8 cellular contexts compared by ENCODE assay signal in the genomic region with DNA sequence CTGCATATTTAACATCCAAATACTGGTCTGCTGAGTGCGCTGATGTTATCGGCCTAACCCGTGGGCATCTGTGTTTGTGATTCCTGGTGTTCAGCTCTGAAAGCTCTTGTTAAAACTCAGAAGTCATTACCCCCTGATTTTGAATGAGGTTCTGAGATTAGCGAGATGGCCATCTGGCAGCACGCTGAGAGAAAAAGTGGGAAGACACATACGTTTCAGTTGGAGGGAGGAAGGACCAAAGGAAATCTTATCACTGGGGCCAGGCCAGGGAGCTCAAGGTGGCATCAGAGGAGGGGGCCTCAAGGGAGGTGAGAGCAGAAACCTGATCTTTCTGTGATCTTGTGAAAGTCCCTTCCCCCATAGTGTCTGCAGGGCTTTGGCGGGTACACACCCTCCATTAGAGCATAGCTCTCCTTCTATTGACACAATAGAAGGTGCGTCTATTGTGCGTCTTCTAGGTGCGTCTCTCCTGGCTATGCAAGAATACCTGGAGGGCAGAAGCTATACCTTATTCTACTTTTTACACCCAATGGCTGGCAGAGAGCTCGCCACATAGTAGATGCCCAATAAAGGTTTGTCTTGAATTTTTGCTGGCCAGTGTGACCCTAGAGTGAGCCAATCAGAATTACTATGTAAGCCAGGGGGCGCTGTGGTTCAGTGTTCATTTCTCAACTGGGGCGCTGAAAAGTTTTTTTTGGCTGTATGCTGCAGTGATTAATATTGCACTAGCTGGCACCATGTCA.
A peak's percentile ranks its signal among the peaks of the same experiment; 100 is the strongest.
DNase-seq lines count a peak whose midpoint lies in the region; ATAC-seq and TF ChIP-seq lines count a peak whose summit lies in the region.

No MANE protein-coding gene starts in this region.

- H3K4me1 Mint-ChIP-seq in activated CD4-positive, alpha-beta T cell treated with anti-CD3 and anti-CD28 coated beads, Interleukin-2, amount 10 ng/mL, durations not matched to agents 7 days and 5 days: no peaks in the 10 kb centered on the region

- ATAC-seq in GM21423 (IDR thresholded peaks at IDR 0.05; ENCODE audit: unreplicated experiment): no peak

- H3K79me2 ChIP-seq in KMS-11 (ENCODE audit: insufficient read depth, low read depth): no peaks in the 10 kb centered on the region

- no peak overlapping the region for H3K9ac ChIP-seq in KMS-11

- H3K4me3 ChIP-seq in KMS-11 (IDR thresholded peaks at IDR 0.05; ENCODE audit: insufficient read depth, low read depth, low read length): no peak overlapping the region
- H3K4me3 ChIP-seq in neutrophil (ENCODE audit: low read depth in 1 of 2, low read length in 1 of 2): no peak overlapping the region

- CTCF ChIA-PET in activated CD4-positive, alpha-beta T cell treated with anti-CD3 and anti-CD28 coated beads, Interleukin-2, amount 10 ng/mL, durations not matched to agents 7 days and 5 days (lab: Charles Lee): interaction anchor here (0.7 to 2.4 kb wide), 20 partner anchors 8 to 790 kb away, joined by 3 to 27 read pairs (median 3); no protein-coding TSS in a partner anchor

- H2AFZ ChIP-seq in KMS-11 (ENCODE audit: low read depth): no peak overlapping the region

- H3K4me1 ChIP-seq in KMS-11 (ENCODE audit: low read depth, poor library complexity, severe bottlenecking): no peaks in the 10 kb centered on the region
- no peaks in the 10 kb centered on the region for H3K4me1 ChIP-seq in neutrophil (ENCODE audit: control insufficient read depth in 1 of 2, insufficient read depth in 1 of 2, low read depth in 1 of 2, low read length in 1 of 2)

- no peaks in the 10 kb centered on the region for H3K9me3 ChIP-seq in neutrophil

- POLR2A ChIA-PET in activated CD4-positive, alpha-beta T cell treated with anti-CD3 and anti-CD28 coated beads, Interleukin-2, amount 10 ng/mL, durations not matched to agents 7 days and 5 days (lab: Charles Lee): no interaction called here

- DNase-seq in COLO829 (ENCODE audit: low spot score): peak; percentile 50
- DNase-seq in activated CD4-positive, alpha-beta T cell treated with anti-CD3 and anti-CD28 coated beads, Interleukin-2, amount 10 ng/mL, durations not matched to agents 7 days and 5 days: peak; percentile 67
- DNase-seq in effector CD4-positive, alpha-beta T cell: peak; percentile 51
- DNase-seq in GF-D8 (lab: John Stamatoyannopoulos, UW): no peak
- DNase-seq in SHP77 (lab: John Stamatoyannopoulos, UW): no peak

- H3K4me3 Mint-ChIP-seq in activated CD4-positive, alpha-beta T cell treated with anti-CD3 and anti-CD28 coated beads, Interleukin-2, amount 10 ng/mL, durations not matched to agents 7 days and 5 days: no peak overlapping the region

- H3K27ac Mint-ChIP-seq in activated CD4-positive, alpha-beta T cell treated with anti-CD3 and anti-CD28 coated beads, Interleukin-2, amount 10 ng/mL, durations not matched to agents 7 days and 5 days: no peak overlapping the region

- no peaks in the 10 kb centered on the region for H3K9me3 Mint-ChIP-seq in activated CD4-positive, alpha-beta T cell treated with anti-CD3 and anti-CD28 coated beads, Interleukin-2, amount 10 ng/mL, durations not matched to agents 7 days and 5 days

- H4K20me1 ChIP-seq in KMS-11 (ENCODE audit: insufficient read depth): no peaks in the 10 kb centered on the region

- H3K36me3 Mint-ChIP-seq in activated CD4-positive, alpha-beta T cell treated with anti-CD3 and anti-CD28 coated beads, Interleukin-2, amount 10 ng/mL, durations not matched to agents 7 days and 5 days (ENCODE audit: low read depth): no peaks in the 10 kb centered on the region

- TF ChIP-seq CTCF in KMS-11 (conservative IDR thresholded peaks at IDR 0.05; ENCODE audit: low read depth, low read length) (peak; percentile 68), neutrophil (IDR thresholded peaks at IDR 0.05) (peak; percentile 43)

- no peak overlapping the region for H3K27ac ChIP-seq in KMS-11
- no peak overlapping the region for H3K27ac ChIP-seq in neutrophil

- H3K27me3 ChIP-seq in KMS-11 (ENCODE audit: insufficient read depth, low read depth): no peaks in the 10 kb centered on the region
- no peaks in the 10 kb centered on the region for H3K27me3 ChIP-seq in neutrophil

- H3K36me3 ChIP-seq in KMS-11 (ENCODE audit: insufficient read depth) (no peaks in the 10 kb centered on the region), neutrophil (no peaks in the 10 kb centered on the region)

- H3K4me2 ChIP-seq in KMS-11: no peak overlapping the region

- H3K27me3 Mint-ChIP-seq in activated CD4-positive, alpha-beta T cell treated with anti-CD3 and anti-CD28 coated beads, Interleukin-2, amount 10 ng/mL, durations not matched to agents 7 days and 5 days: no peaks in the 10 kb centered on the region

Comparison
In these comparisons a context has a peak if more than half of its experiments do, and no peak if none do; other contexts are left out.
1. DNase-seq: peak in COLO829 (single experiment), activated CD4-positive, alpha-beta T cell treated with anti-CD3 and anti-CD28 coated beads, Interleukin-2, amount 10 ng/mL, durations not matched to agents 7 days and 5 days (single experiment) and effector CD4-positive, alpha-beta T cell (single experiment); none in GF-D8 (single experiment) and SHP77 (0 of 2).